Comparison of ENCODE assay signal across 16 cellular contexts in the genomic region with DNA sequence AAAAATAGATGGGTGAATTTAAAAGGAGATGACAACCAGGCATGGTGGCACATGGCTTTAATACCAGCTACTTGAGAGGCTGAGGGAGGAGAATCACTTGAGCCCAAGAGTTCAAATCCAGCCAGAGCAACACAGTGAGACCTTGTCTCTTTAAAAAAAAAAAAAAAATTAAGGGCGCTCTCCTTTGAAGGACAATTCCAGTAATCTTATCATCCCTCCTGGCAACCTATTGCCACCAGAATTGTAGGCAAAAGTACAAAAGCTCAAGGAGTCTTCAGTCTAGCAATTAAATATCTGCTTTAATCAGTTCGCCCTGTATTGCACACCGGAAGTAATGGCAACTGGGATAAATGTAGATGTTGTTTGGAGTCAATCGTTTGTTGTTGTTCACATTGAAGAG. TPM values are rescaled to one million over a fixed set of nuclear protein-coding genes. Genes with fewer than 3 reads are reported as not detected.
A peak's percentile ranks its signal among the peaks of the same experiment; 100 is the strongest.
DNase-seq lines count a peak whose midpoint lies in the region; ATAC-seq and TF ChIP-seq lines count a peak whose summit lies in the region.
"Had no signal": no experiment of that assay in that cellular context is flagged by ENCODE, and none has a peak within 500 bp of the region (broad histone marks: within the 10 kb centered on the region; RNA-seq: fewer than 3 reads in every experiment).

No MANE protein-coding gene starts in this region.

- WGBS in aorta, 2 donors, result 45 to 51% methylated on average over 4 of the region's 4 CpGs

- H3K36me3 ChIP-seq in Peyer's patch, result no peaks in the 10 kb centered on the region
- no peaks in the 10 kb centered on the region for H3K36me3 ChIP-seq in duodenal mucosa (ENCODE audit: control insufficient read depth in 1 of 2, insufficient read depth in 2 of 2, low read length in 2 of 2)
- no peaks in the 10 kb centered on the region for H3K36me3 ChIP-seq in osteoblast (ENCODE audit: insufficient read depth, low read length)
- no peaks in the 10 kb centered on the region for H3K36me3 ChIP-seq in aorta (ENCODE audit: control insufficient read depth in 1 of 2, insufficient read depth in 2 of 2, low read length in 1 of 2)
- H3K36me3 ChIP-seq: lower lobe of right lung had no signal

- ATAC-seq in aorta (ENCODE audit: low FRiP score) (no peak), HG03135 (IDR thresholded peaks at IDR 0.05; ENCODE audit: unreplicated experiment) (no peak)
- ATAC-seq: sciatic nerve had no signal

- H3K27ac ChIP-seq in Peyer's patch (peak overlapping the region in 3 of 4 donors; percentile 37 to 65 (median 46)), duodenal mucosa (ENCODE audit: low read depth, low read length) (peak overlapping the region; percentile 53), osteoblast (ENCODE audit: low read depth, low read length) (peak overlapping the region; percentile 56), aorta (ENCODE audit: low read depth in 1 of 2, low read length in 2 of 2) (peak overlapping the region; percentile 3 to 39)

- no peak for TF ChIP-seq POLR2A in Peyer's patch (IDR thresholded peaks at IDR 0.05)

- DNase-seq in Peyer's patch, result no peak
- no peak for DNase-seq in osteoblast (ENCODE audit: insufficient read length, low spot score, missing footprints)
- no peak for DNase-seq in aorta
- DNase-seq in NCI-H187 (lab: John Stamatoyannopoulos, UW), result no peak
- no peak for DNase-seq in amygdala (lab: John Stamatoyannopoulos, UW)
- DNase-seq: activated CD4-positive, alpha-beta T cell treated with anti-CD3 and anti-CD28 coated beads for 1 hour; activated CD8-positive, alpha-beta memory T cell treated with anti-CD3 and anti-CD28 coated beads for 24 hours; activated T-cell treated with anti-CD3 and anti-CD28 coated beads, Interleukin-2, amount 50 U/mL, for 48 hours; HCEC 1CT; NCI-H1048; NCI-H524 treated with DMSO at 0.1 percent for 48 hours; occipital lobe had no signal

- H3K27me3 ChIP-seq in Peyer's patch (no peaks in the 10 kb centered on the region), duodenal mucosa (ENCODE audit: control insufficient read depth in 1 of 2, insufficient read depth in 2 of 2, low read length in 2 of 2) (no peaks in the 10 kb centered on the region), osteoblast (ENCODE audit: insufficient read depth, low read length) (no peaks in the 10 kb centered on the region), aorta (ENCODE audit: control insufficient read depth in 1 of 2, insufficient read depth in 2 of 2, low read length in 1 of 2) (no peaks in the 10 kb centered on the region)

- peak overlapping the region in 1 of 2 donors; percentile 35 for H3K9ac ChIP-seq in duodenal mucosa (ENCODE audit: low read depth in 1 of 2, low read length in 2 of 2)

- no peak for TF ChIP-seq CTCF in Peyer's patch (IDR thresholded peaks at IDR 0.05)
- TF ChIP-seq CTCF in osteoblast (IDR thresholded peaks at IDR 0.05; ENCODE audit: extremely low read depth, low read depth, low read length), result no peak

- H3K9me3 ChIP-seq in Peyer's patch, result no peaks in the 10 kb centered on the region
- H3K9me3 ChIP-seq in duodenal mucosa (ENCODE audit: control insufficient read depth in 1 of 2, low read length in 2 of 2), result no peaks in the 10 kb centered on the region
- no peaks in the 10 kb centered on the region for H3K9me3 ChIP-seq in osteoblast (ENCODE audit: low read depth, low read length)
- no peaks in the 10 kb centered on the region for H3K9me3 ChIP-seq in aorta (ENCODE audit: control insufficient read depth, low read length)
- H3K9me3 ChIP-seq: lower lobe of right lung had no signal

- H4K20me1 ChIP-seq in osteoblast (ENCODE audit: insufficient read depth, low read length), result peaks cover 89% of the 10 kb centered on the region

- intact Hi-C loops in aorta (cut with DNase I), result loop anchor here in 1 of 2 donors (5.0 kb wide), 1 partner anchor 107 kb away; no protein-coding TSS in a partner anchor

- peaks cover 100% of the 10 kb centered on the region for H3K79me2 ChIP-seq in osteoblast (ENCODE audit: insufficient read depth, low read length)

- no peak overlapping the region for H2AFZ ChIP-seq in osteoblast (ENCODE audit: low read length)

- H3K4me1 ChIP-seq in Peyer's patch, result peaks cover 0 to 72% (median 8%) of the 10 kb centered on the region in 4 donors
- peaks cover 84 to 89% of the 10 kb centered on the region in 2 donors for H3K4me1 ChIP-seq in duodenal mucosa (ENCODE audit: control insufficient read depth in 1 of 2, insufficient read depth in 2 of 2, low read length in 2 of 2)
- H3K4me1 ChIP-seq in osteoblast (ENCODE audit: insufficient read depth, low read length), result peaks cover 51% of the 10 kb centered on the region
- H3K4me1 ChIP-seq in aorta (ENCODE audit: control insufficient read depth in 1 of 2, insufficient read depth in 2 of 2, low read length in 2 of 2), result peaks cover 5 to 10% of the 10 kb centered on the region in 2 donors

- H3K4me3 ChIP-seq in Peyer's patch, result no peak overlapping the region
- H3K4me3 ChIP-seq in duodenal mucosa (ENCODE audit: low read depth in 1 of 2, low read length in 2 of 2), result peak overlapping the region in 1 of 2 donors; percentile 18
- H3K4me3 ChIP-seq in osteoblast (ENCODE audit: insufficient read depth, low read length), result no peak overlapping the region
- peak overlapping the region in 1 of 2 donors; percentile 38 for H3K4me3 ChIP-seq in aorta (ENCODE audit: low read length in 2 of 2)

- H3K4me2 ChIP-seq in osteoblast (ENCODE audit: insufficient read depth, low read length), result peak overlapping the region; percentile 76

RNA-seq across cellular contexts. Expression of a gene that starts 7.7 kb away (rescaled TPM):
- total RNA-seq in Peyer's patch (10 to 100 TPM; 18.2 to 28.0 (median 22.5) TPM), osteoblast (69.0 and 86.5 TPM in 2 replicates), aorta (100 to 1,000 TPM in 1 of 2 donors, 10 to 100 TPM in 1; 84.4 to 110 TPM)
- polyA plus RNA-seq in aorta, result 10 to 100 TPM; 31.6 to 37.3 TPM
